8 cellular contexts compared by ENCODE assay signal in the genomic region with DNA sequence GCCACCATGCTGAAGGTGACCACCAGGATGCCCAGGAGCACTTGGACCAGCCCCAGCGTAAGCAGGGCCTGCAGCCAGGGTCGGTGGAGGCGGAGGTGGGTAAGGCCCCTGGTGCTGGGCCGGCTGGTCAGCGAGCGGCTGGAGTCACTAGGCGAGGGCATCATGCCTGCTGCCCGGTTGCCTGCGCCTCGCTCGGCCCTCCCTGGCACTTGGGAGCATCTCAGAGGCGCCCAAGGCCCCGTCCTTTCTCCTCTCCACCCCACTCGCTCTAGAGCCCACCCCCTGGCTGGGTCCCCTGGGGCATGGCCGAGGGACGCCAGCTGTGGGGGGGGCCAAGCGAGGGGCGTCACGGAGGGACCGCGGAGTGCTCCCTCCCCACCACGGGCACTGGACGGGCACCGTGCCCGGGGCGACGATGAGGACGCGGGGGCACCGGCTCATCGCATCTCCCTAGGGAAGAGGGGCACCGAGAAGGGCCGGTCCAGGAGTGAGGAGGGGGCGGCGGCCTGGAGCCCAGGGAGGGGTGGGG. TPM values are rescaled to one million over a fixed set of nuclear protein-coding genes. Genes with fewer than 3 reads are reported as not detected.
DNase-seq lines count a peak whose midpoint lies in the region; ATAC-seq and TF ChIP-seq lines count a peak whose summit lies in the region.

No MANE protein-coding gene starts in this region.

- no peak for TF ChIP-seq CTCF in activated CD8-positive, alpha-beta T cell treated with anti-CD3 and anti-CD28 coated beads for 36 hours (IDR thresholded peaks at IDR 0.05)
- TF ChIP-seq CTCF in left ventricle myocardium inferior (IDR thresholded peaks at IDR 0.05; ENCODE audit: borderline replicate concordance): no peak
- TF ChIP-seq CTCF in sigmoid colon (IDR thresholded peaks at IDR 0.05): peak in 2 of 4 experiments; percentile 14 to 17

- no peaks in the 10 kb centered on the region for H3K9me3 Mint-ChIP-seq in activated T-cell treated with anti-CD3 and anti-CD28 coated beads, Interleukin-2, amount 50 U/mL, for 72 hours
- no peaks in the 10 kb centered on the region for H3K9me3 Mint-ChIP-seq in activated CD8-positive, alpha-beta T cell treated with anti-CD3 and anti-CD28 coated beads for 36 hours

- peaks cover 3 to 15% of the 10 kb centered on the region in 2 donors for H3K36me3 Mint-ChIP-seq in activated T-cell treated with anti-CD3 and anti-CD28 coated beads, Interleukin-2, amount 50 U/mL, for 72 hours (ENCODE audit: insufficient read depth in 2 of 2)
- H3K36me3 Mint-ChIP-seq in activated CD8-positive, alpha-beta T cell treated with anti-CD3 and anti-CD28 coated beads for 36 hours (ENCODE audit: low read depth): peaks cover 24% of the 10 kb centered on the region

- peaks cover 18% of the 10 kb centered on the region for H3K36me3 ChIP-seq in left ventricle myocardium inferior
- H3K36me3 ChIP-seq in sigmoid colon: peaks cover 0 to 35% (median 9%) of the 10 kb centered on the region in 4 donors

- peak in 1 of 2 donors; percentile 3 for ATAC-seq in activated T-cell treated with anti-CD3 and anti-CD28 coated beads, Interleukin-2, amount 50 U/mL, for 72 hours (replicated peaks in 1 of 2)
- no peak for ATAC-seq in activated CD8-positive, alpha-beta T cell treated with anti-CD3 and anti-CD28 coated beads for 36 hours
- ATAC-seq in HG02588 (IDR thresholded peaks at IDR 0.05; ENCODE audit: unreplicated experiment): no peak
- ATAC-seq in HG03097 (IDR thresholded peaks at IDR 0.05; ENCODE audit: low FRiP score, unreplicated experiment): no peak

- no peak overlapping the region for H3K27ac Mint-ChIP-seq in activated T-cell treated with anti-CD3 and anti-CD28 coated beads, Interleukin-2, amount 50 U/mL, for 72 hours
- H3K27ac Mint-ChIP-seq in activated CD8-positive, alpha-beta T cell treated with anti-CD3 and anti-CD28 coated beads for 36 hours: peak overlapping the region; percentile 34

- H3K4me3 Mint-ChIP-seq in activated T-cell treated with anti-CD3 and anti-CD28 coated beads, Interleukin-2, amount 50 U/mL, for 72 hours: peak overlapping the region; percentile 85 to 92
- H3K4me3 Mint-ChIP-seq in activated CD8-positive, alpha-beta T cell treated with anti-CD3 and anti-CD28 coated beads for 36 hours: peak overlapping the region; percentile 77

- peak overlapping the region; percentile 86 for H3K4me3 ChIP-seq in left ventricle myocardium inferior
- peak overlapping the region; percentile 83 to 90 (median 90) for H3K4me3 ChIP-seq in sigmoid colon

- no peaks in the 10 kb centered on the region for H3K9me3 ChIP-seq in left ventricle myocardium inferior (replicated peaks)
- H3K9me3 ChIP-seq in sigmoid colon: no peaks in the 10 kb centered on the region

- peaks cover 39% of the 10 kb centered on the region for H3K4me1 Mint-ChIP-seq in activated T-cell treated with anti-CD3 and anti-CD28 coated beads, Interleukin-2, amount 50 U/mL, for 72 hours (ENCODE audit: low read depth)
- H3K4me1 Mint-ChIP-seq in activated CD8-positive, alpha-beta T cell treated with anti-CD3 and anti-CD28 coated beads for 36 hours (ENCODE audit: low read depth): peaks cover 31% of the 10 kb centered on the region

- no peak for TF ChIP-seq EP300 in sigmoid colon (IDR thresholded peaks at IDR 0.05)

- 4 to 10% methylated on average over 35 of the region's 35 CpGs for WGBS in sigmoid colon, 2 donors

- H3K27me3 Mint-ChIP-seq in activated T-cell treated with anti-CD3 and anti-CD28 coated beads, Interleukin-2, amount 50 U/mL, for 72 hours (ENCODE audit: low read depth): no peaks in the 10 kb centered on the region
- H3K27me3 Mint-ChIP-seq in activated CD8-positive, alpha-beta T cell treated with anti-CD3 and anti-CD28 coated beads for 36 hours: no peaks in the 10 kb centered on the region

- no peak for DNase-seq in activated T-cell treated with anti-CD3 and anti-CD28 coated beads, Interleukin-2, amount 50 U/mL, for 72 hours
- no peak for DNase-seq in activated T-cell treated with anti-CD3 and anti-CD28 coated beads, Interleukin-2, amount 50 U/mL, for 48 hours
- DNase-seq in activated CD8-positive, alpha-beta T cell treated with anti-CD3 and anti-CD28 coated beads for 36 hours: no peak
- DNase-seq in left ventricle myocardium inferior (no peak), sigmoid colon (peak; percentile 75), islet precursor cell (no peak)

- H3K27ac ChIP-seq in left ventricle myocardium inferior (replicated peaks): peak overlapping the region; percentile 93
- peak overlapping the region; percentile 92 to 97 (median 96) for H3K27ac ChIP-seq in sigmoid colon

- POLR2A ChIA-PET in activated CD8-positive, alpha-beta T cell treated with anti-CD3 and anti-CD28 coated beads for 36 hours (lab: Charles Lee): interaction anchor here (0.9 to 3.7 kb wide), 3 partner anchors 17 to 70 kb away, joined by 3 to 20 read pairs (median 3); partner anchors contain the start of gene CLK2

- H3K27me3 ChIP-seq in left ventricle myocardium inferior (ENCODE audit: low read depth): no peaks in the 10 kb centered on the region
- H3K27me3 ChIP-seq in sigmoid colon: no peaks in the 10 kb centered on the region

- no peak for TF ChIP-seq POLR2A in sigmoid colon (IDR thresholded peaks at IDR 0.05)

- H3K4me1 ChIP-seq in left ventricle myocardium inferior (peaks cover 50% of the 10 kb centered on the region), sigmoid colon (peaks cover 0 to 41% (median 35%) of the 10 kb centered on the region in 4 donors)

- intact Hi-C loops in activated CD8-positive, alpha-beta T cell treated with anti-CD3 and anti-CD28 coated beads for 36 hours (cut with micrococcal nuclease): loop anchor here (10.0 kb wide), 1 partner anchor 340 kb away; no protein-coding TSS in a partner anchor
- intact Hi-C loops in left ventricle myocardium inferior (cut with micrococcal nuclease): no loop called here
- intact Hi-C loops in sigmoid colon (cut with DNase I): loop anchor here (2.0 kb wide), 2 partner anchors 54 to 70 kb away; partner anchors contain the start of gene FDPS

- CTCF ChIA-PET in activated CD8-positive, alpha-beta T cell treated with anti-CD3 and anti-CD28 coated beads for 36 hours (lab: Charles Lee): interaction anchor here (0.7 to 1.8 kb wide), 5 partner anchors 13 to 461 kb away, joined by 3 to 5 read pairs (median 4); partner anchors contain the start of gene KRTCAP2

RNA-seq across cellular contexts. Expression of gene ENTREP3, which starts 0.5 kb away (rescaled TPM):
- 10 to 100 TPM; 30.7 to 33.8 TPM for total RNA-seq in activated T-cell treated with anti-CD3 and anti-CD28 coated beads, Interleukin-2, amount 50 U/mL, for 72 hours
- total RNA-seq in activated CD8-positive, alpha-beta T cell treated with anti-CD3 and anti-CD28 coated beads for 36 hours: 10 to 100 TPM; 41.1 to 42.2 TPM
- total RNA-seq in left ventricle myocardium inferior (13.9 TPM), sigmoid colon (10 to 100 TPM; 11.8 to 44.0 (median 16.0) TPM)
- 10 to 100 TPM in 1 of 3 donors, 1 to 10 TPM in 2; 5.4 to 17.6 (median 6.5) TPM for polyA plus RNA-seq in sigmoid colon

RNA-seq across cellular contexts. Expression of gene SCAMP3, which starts 7.4 kb away (rescaled TPM):
- 100 to 1,000 TPM; 112 to 114 TPM for total RNA-seq in activated T-cell treated with anti-CD3 and anti-CD28 coated beads, Interleukin-2, amount 50 U/mL, for 72 hours
- 10 to 100 TPM; 81.3 to 97.2 TPM for total RNA-seq in activated CD8-positive, alpha-beta T cell treated with anti-CD3 and anti-CD28 coated beads for 36 hours
- 57.1 TPM for total RNA-seq in left ventricle myocardium inferior
- 10 to 100 TPM; 25.1 to 45.3 (median 36.5) TPM for total RNA-seq in sigmoid colon
- polyA plus RNA-seq in sigmoid colon: 10 to 100 TPM; 11.6 to 56.4 (median 22.8) TPM

RNA-seq across cellular contexts. Expression of gene CLK2, which starts 18.5 kb away (rescaled TPM):
- 10 to 100 TPM; 72.4 to 77.9 TPM for total RNA-seq in activated T-cell treated with anti-CD3 and anti-CD28 coated beads, Interleukin-2, amount 50 U/mL, for 72 hours
- 10 to 100 TPM; 80.6 to 85.4 TPM for total RNA-seq in activated CD8-positive, alpha-beta T cell treated with anti-CD3 and anti-CD28 coated beads for 36 hours
- total RNA-seq in left ventricle myocardium inferior: 18.1 TPM
- total RNA-seq in sigmoid colon: 10 to 100 TPM; 21.4 to 33.2 (median 25.3) TPM
- 10 to 100 TPM in 2 of 3 donors, 1 to 10 TPM in 1; 7.2 to 45.9 (median 14.4) TPM for polyA plus RNA-seq in sigmoid colon

RNA-seq across cellular contexts. Expression of gene HCN3, which starts 22.5 kb away (rescaled TPM):
- total RNA-seq in activated T-cell treated with anti-CD3 and anti-CD28 coated beads, Interleukin-2, amount 50 U/mL, for 72 hours: 1 to 10 TPM; 3.6 to 4.1 TPM
- 1 to 10 TPM; 1.5 TPM for total RNA-seq in activated CD8-positive, alpha-beta T cell treated with anti-CD3 and anti-CD28 coated beads for 36 hours
- total RNA-seq in left ventricle myocardium inferior (1.2 TPM), sigmoid colon (1 to 10 TPM; 1.2 to 5.5 (median 2.3) TPM)
- 1 to 10 TPM in 2 of 3 donors, under 1 TPM in 1; 0.69 to 8.6 (median 1.2) TPM for polyA plus RNA-seq in sigmoid colon

RNA-seq across cellular contexts. Expression of gene MTX1, which starts 46.3 kb away (rescaled TPM):
- 10 to 100 TPM; 25.5 to 27.4 TPM for total RNA-seq in activated T-cell treated with anti-CD3 and anti-CD28 coated beads, Interleukin-2, amount 50 U/mL, for 72 hours
- 10 to 100 TPM; 59.2 to 61.0 TPM for total RNA-seq in activated CD8-positive, alpha-beta T cell treated with anti-CD3 and anti-CD28 coated beads for 36 hours
- 18.0 TPM for total RNA-seq in left ventricle myocardium inferior
- 10 to 100 TPM; 15.5 to 29.8 (median 27.7) TPM for total RNA-seq in sigmoid colon
- 10 to 100 TPM; 51.7 to 69.7 (median 53.2) TPM for polyA plus RNA-seq in sigmoid colon
